ENCODE assay signal across 8 cellular contexts in the genomic region with DNA sequence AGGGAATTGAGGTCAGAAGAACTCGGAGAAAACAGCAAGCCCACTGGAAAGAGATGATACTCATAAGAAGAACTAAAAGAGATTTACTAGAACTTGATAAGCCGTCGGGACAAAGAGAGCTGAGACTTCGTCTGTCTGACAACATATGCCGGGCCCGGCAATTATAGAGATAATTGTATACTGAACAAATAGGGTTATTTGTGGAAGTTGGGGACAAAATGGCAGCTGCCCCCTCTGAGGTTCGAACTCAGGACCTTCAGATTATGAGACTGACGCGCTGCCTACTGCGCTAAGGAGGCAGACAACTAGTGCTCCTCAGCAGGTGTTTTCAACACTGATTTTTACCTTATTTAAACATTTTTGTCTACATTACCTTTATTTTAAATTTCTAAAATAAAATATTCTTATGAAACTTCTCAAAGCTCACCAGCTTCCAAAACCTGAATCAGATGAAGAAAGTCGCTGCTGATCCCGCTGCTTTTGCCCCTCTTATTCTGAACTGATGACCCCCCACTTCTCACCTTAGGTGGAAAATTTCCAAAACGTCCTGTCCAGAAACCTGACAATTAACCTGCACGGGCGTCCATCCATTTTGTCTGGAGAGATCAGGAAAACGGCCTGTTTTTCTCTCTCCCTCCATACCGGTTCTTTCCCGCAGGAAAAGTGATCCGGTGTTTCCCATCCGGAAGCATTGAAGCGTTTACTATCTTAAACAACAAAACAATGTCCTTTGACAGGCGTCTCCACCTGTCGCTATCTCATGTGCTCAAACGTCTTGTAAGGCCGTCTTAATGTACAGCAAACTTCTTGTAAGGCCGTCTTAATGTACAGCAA. TPM values are rescaled to one million over a fixed set of nuclear protein-coding genes. Genes with fewer than 3 reads are reported as not detected.
DNase-seq lines count a peak whose midpoint lies in the region; ATAC-seq and TF ChIP-seq lines count a peak whose summit lies in the region.

No MANE protein-coding gene starts in this region.

- no peaks in the 10 kb centered on the region for H3K9me3 ChIP-seq in stomach

- H3K4me3 ChIP-seq in stomach = peak overlapping the region; percentile 9 to 34 (median 32)

- intact Hi-C loops in stomach (cut with DNase I; ENCODE audit: low total_unique reads) = no loop called here

- 7 to 10% (median 8%) methylated on average over 25 to 26 of the region's 26 CpGs for WGBS in stomach, 5 donors

- DNase-seq in ELR (ENCODE audit: low read depth) (peak; percentile 82), NCI-H82 (lab: John Stamatoyannopoulos, UW) (peak; percentile 94), epidermal melanocyte (ENCODE audit: insufficient read length, low spot score) (peak; percentile 38), myocyte (ENCODE audit: low read depth) (peak; percentile 51), stomach (no peak), omental fat pad (ENCODE audit: low spot score) (no peak)
- peak; percentile 88 for DNase-seq in activated CD8-positive, alpha-beta memory T cell treated with anti-CD3 and anti-CD28 coated beads for 24 hours

- peaks cover 0 to 33% (median 15%) of the 10 kb centered on the region in 3 donors for H3K27me3 ChIP-seq in stomach

- ATAC-seq in HG03045 (IDR thresholded peaks at IDR 0.05; ENCODE audit: unreplicated experiment) (peak; percentile 50), omental fat pad (ENCODE audit: low FRiP score) (no peak)

- no peak overlapping the region for H3K27ac ChIP-seq in stomach

- TF ChIP-seq CTCF in stomach (IDR thresholded peaks at IDR 0.05) = no peak
- TF ChIP-seq CTCF in omental fat pad (IDR thresholded peaks at IDR 0.05) = no peak

- peaks cover 0 to 19% (median 6%) of the 10 kb centered on the region in 4 donors for H3K4me1 ChIP-seq in stomach

- H3K36me3 ChIP-seq in stomach = no peaks in the 10 kb centered on the region

- TF ChIP-seq POLR2A in stomach (IDR thresholded peaks at IDR 0.05) = no peak

- no peak for TF ChIP-seq EP300 in stomach (IDR thresholded peaks at IDR 0.05)

RNA-seq across cellular contexts. Expression of a gene that starts 29.5 kb away (rescaled TPM):
- total RNA-seq in myocyte (65.7 and 67.2 TPM in 2 replicates), stomach (100 to 1,000 TPM in 1 of 5 donors, 10 to 100 TPM in 4; 59.1 to 102 (median 77.7) TPM), omental fat pad (10 to 100 TPM; 37.0 to 75.2 (median 58.4) TPM)
- polyA plus RNA-seq in myocyte (2012) = 40.8 TPM
- polyA plus RNA-seq in stomach = 10 to 100 TPM; 24.2 to 33.5 (median 31.6) TPM

RNA-seq across cellular contexts. Expression of a gene that starts 51.9 kb away (rescaled TPM):
- total RNA-seq in myocyte = 0.32 and 1.5 TPM in 2 replicates
- polyA plus RNA-seq in myocyte (2012) = 0.62 TPM
- 1 to 10 TPM in 2 of 5 donors, under 1 TPM in 2, not detected in 1; 0.72 to 6.7 (median 1.5) TPM for total RNA-seq in stomach
- 1 to 10 TPM in 1 of 3 donors, under 1 TPM in 2; 0.50 to 1.2 (median 0.61) TPM for polyA plus RNA-seq in stomach
- 1 to 10 TPM in 1 of 4 donors, under 1 TPM in 3; 0.36 to 1.9 (median 0.59) TPM for total RNA-seq in omental fat pad

Comparison
In these comparisons a context has a peak if more than half of its experiments do, and no peak if none do; other contexts are left out.
1. DNase-seq: peak in ELR (single experiment), NCI-H82 (single experiment), activated CD8-positive, alpha-beta memory T cell treated with anti-CD3 and anti-CD28 coated beads for 24 hours (single experiment), epidermal melanocyte (single experiment) and myocyte (single experiment); none in stomach (single experiment) and omental fat pad (single experiment).